In genomic region chr14:77372304-77372841, GRCh38 we compare ENCODE assay signal across 9 cellular contexts. TPM values are rescaled to one million over a fixed set of nuclear protein-coding genes. Genes with fewer than 3 reads are reported as not detected.
DNase-seq lines count a peak whose midpoint lies in the region; ATAC-seq and TF ChIP-seq lines count a peak whose summit lies in the region.
"Had no signal": no experiment of that assay in that cellular context is flagged by ENCODE, and none has a peak within 500 bp of the region (broad histone marks: within the 10 kb centered on the region; RNA-seq: fewer than 3 reads in every experiment).

No MANE protein-coding gene starts in this region.

- no peaks in the 10 kb centered on the region for H3K36me3 ChIP-seq in spleen
- H3K36me3 ChIP-seq in suprapubic skin, result no peaks in the 10 kb centered on the region
- H3K36me3 ChIP-seq: BLaER1 treated with 17β-estradiol and CSF1 and Interleukin-3, amounts not matched to agents 10 nM and 100 nM had no signal

- H3K27ac ChIP-seq in spleen (peak overlapping the region in 7 of 8 donors; percentile 10 to 94 (median 72)), suprapubic skin (no peak overlapping the region)
- H3K27ac ChIP-seq: BLaER1 treated with 17β-estradiol and CSF1 and Interleukin-3, amounts not matched to agents 10 nM and 100 nM had no signal

- TF ChIP-seq EP300 in suprapubic skin (IDR thresholded peaks at IDR 0.05), result no peak

- H3K27ac Mint-ChIP-seq in T-helper 1 cell treated with Interleukin-12 subunit alpha and Interleukin-12 subunit beta and Interleukin-4 antibody, amounts not matched to agents 30 μg/mL and 1 μg/mL, for 36 hours, result peak overlapping the region; percentile 23
- peak overlapping the region; percentile 70 for H3K27ac Mint-ChIP-seq in activated naive CD8-positive, alpha-beta T cell treated with anti-CD3 and anti-CD28 coated beads, Interleukin-2, amount 50 U/mL, for 24 hours

- H3K27me3 ChIP-seq in spleen (replicated peaks in 1 of 7) (no peaks in the 10 kb centered on the region), suprapubic skin (no peaks in the 10 kb centered on the region)
- H3K27me3 ChIP-seq: BLaER1 treated with 17β-estradiol and CSF1 and Interleukin-3, amounts not matched to agents 10 nM and 100 nM had no signal

- no peaks in the 10 kb centered on the region for H3K9me3 ChIP-seq in spleen
- no peaks in the 10 kb centered on the region for H3K9me3 ChIP-seq in suprapubic skin
- H3K9me3 ChIP-seq: BLaER1 treated with 17β-estradiol and CSF1 and Interleukin-3, amounts not matched to agents 10 nM and 100 nM had no signal

- ATAC-seq in HG02973 (IDR thresholded peaks at IDR 0.05; ENCODE audit: unreplicated experiment) (peak; percentile 35), HG03039 (IDR thresholded peaks at IDR 0.05; ENCODE audit: unreplicated experiment) (no peak)
- ATAC-seq in activated naive CD8-positive, alpha-beta T cell treated with anti-CD3 and anti-CD28 coated beads, Interleukin-2, amount 50 U/mL, for 24 hours, result no peak

- intact Hi-C loops in spleen (cut with DNase I; ENCODE audit: low total_unique reads), result no loop called here

- no peak for TF ChIP-seq CTCF in spleen (IDR thresholded peaks at IDR 0.05 in 8 of 11, conservative IDR thresholded peaks at IDR 0.05 in 3 of 11)
- no peak for TF ChIP-seq CTCF in suprapubic skin (IDR thresholded peaks at IDR 0.05)

- no peaks in the 10 kb centered on the region for H3K9me3 Mint-ChIP-seq in T-helper 1 cell treated with Interleukin-12 subunit alpha and Interleukin-12 subunit beta and Interleukin-4 antibody, amounts not matched to agents 30 μg/mL and 1 μg/mL, for 36 hours
- H3K9me3 Mint-ChIP-seq in activated naive CD8-positive, alpha-beta T cell treated with anti-CD3 and anti-CD28 coated beads, Interleukin-2, amount 50 U/mL, for 24 hours, result no peaks in the 10 kb centered on the region

- WGBS in spleen, 5 donors, result 14 to 31% (median 29%) methylated on average over 4 of the region's 4 CpGs
- 73% methylated on average over 4 of the region's 4 CpGs for WGBS in suprapubic skin

- peak in 1 of 3 donors; percentile 46 for TF ChIP-seq POLR2A in spleen (IDR thresholded peaks at IDR 0.05)
- TF ChIP-seq POLR2A in suprapubic skin (IDR thresholded peaks at IDR 0.05), result no peak

- no peaks in the 10 kb centered on the region for H3K27me3 Mint-ChIP-seq in T-helper 1 cell treated with Interleukin-12 subunit alpha and Interleukin-12 subunit beta and Interleukin-4 antibody, amounts not matched to agents 30 μg/mL and 1 μg/mL, for 36 hours (ENCODE audit: low read depth)
- no peaks in the 10 kb centered on the region for H3K27me3 Mint-ChIP-seq in activated naive CD8-positive, alpha-beta T cell treated with anti-CD3 and anti-CD28 coated beads, Interleukin-2, amount 50 U/mL, for 24 hours

- DNase-seq in T-helper 1 cell (no peak), spleen (no peak), NCI-H748 treated with DMSO at 0.1 percent for 48 hours (lab: John Stamatoyannopoulos, UW) (no peak), suprapubic skin (ENCODE audit: low spot score in 2 of 2) (no peak)
- DNase-seq in activated naive CD8-positive, alpha-beta T cell treated with anti-CD3 and anti-CD28 coated beads, Interleukin-2, amount 50 U/mL, for 24 hours, result no peak

- H3K4me3 Mint-ChIP-seq in T-helper 1 cell treated with Interleukin-12 subunit alpha and Interleukin-12 subunit beta and Interleukin-4 antibody, amounts not matched to agents 30 μg/mL and 1 μg/mL, for 36 hours, result peak overlapping the region; percentile 29
- H3K4me3 Mint-ChIP-seq in activated naive CD8-positive, alpha-beta T cell treated with anti-CD3 and anti-CD28 coated beads, Interleukin-2, amount 50 U/mL, for 24 hours, result no peak overlapping the region

- H3K4me1 Mint-ChIP-seq in T-helper 1 cell treated with Interleukin-12 subunit alpha and Interleukin-12 subunit beta and Interleukin-4 antibody, amounts not matched to agents 30 μg/mL and 1 μg/mL, for 36 hours (ENCODE audit: low read depth), result peaks cover 47% of the 10 kb centered on the region
- peaks cover 57% of the 10 kb centered on the region for H3K4me1 Mint-ChIP-seq in activated naive CD8-positive, alpha-beta T cell treated with anti-CD3 and anti-CD28 coated beads, Interleukin-2, amount 50 U/mL, for 24 hours

- peaks cover 24% of the 10 kb centered on the region for H3K36me3 Mint-ChIP-seq in T-helper 1 cell treated with Interleukin-12 subunit alpha and Interleukin-12 subunit beta and Interleukin-4 antibody, amounts not matched to agents 30 μg/mL and 1 μg/mL, for 36 hours (ENCODE audit: low read depth)
- peaks cover 25% of the 10 kb centered on the region for H3K36me3 Mint-ChIP-seq in activated naive CD8-positive, alpha-beta T cell treated with anti-CD3 and anti-CD28 coated beads, Interleukin-2, amount 50 U/mL, for 24 hours (ENCODE audit: low read depth)

- H3K4me3 ChIP-seq in spleen (peak overlapping the region in 1 of 8 donors; percentile 0), suprapubic skin (no peak overlapping the region)
- H3K4me3 ChIP-seq: BLaER1 treated with 17β-estradiol and CSF1 and Interleukin-3, amounts not matched to agents 10 nM and 100 nM had no signal

- H3K4me1 ChIP-seq in spleen (peaks cover 7 to 78% (median 54%) of the 10 kb centered on the region in 6 donors), suprapubic skin (peaks cover 11% of the 10 kb centered on the region)

RNA-seq across cellular contexts. Expression of gene TMED8, which starts 4.5 kb away (rescaled TPM):
- total RNA-seq in spleen, result 10 to 100 TPM; 18.8 to 32.3 (median 22.4) TPM
- polyA plus RNA-seq in spleen, result 10 to 100 TPM in 1 of 3 donors, 1 to 10 TPM in 2; 8.1 to 10.8 (median 8.3) TPM
- 10 to 100 TPM in 1 of 4 donors, 1 to 10 TPM in 3; 5.3 to 11.2 (median 7.9) TPM for total RNA-seq in suprapubic skin

RNA-seq across cellular contexts. Expression of gene SAMD15, which starts 4.8 kb away (rescaled TPM):
- total RNA-seq in spleen (1 to 10 TPM in 2 of 7 donors, under 1 TPM in 5; 0.32 to 1.7 (median 0.79) TPM), suprapubic skin (under 1 TPM in 1 of 4 donors, not detected in 3; 0.93 TPM)
- under 1 TPM in 2 of 3 donors, not detected in 1; 0.15 to 0.22 TPM for polyA plus RNA-seq in spleen

RNA-seq across cellular contexts. Expression of gene NOXRED1, which starts 51.0 kb away (rescaled TPM):
- total RNA-seq in spleen (1 to 10 TPM in 2 of 7 donors, under 1 TPM in 5; 0.46 to 1.2 (median 0.82) TPM), suprapubic skin (under 1 TPM in 3 of 4 donors, not detected in 1; 0.38 to 0.47 (median 0.40) TPM)
- under 1 TPM; 0.30 to 0.59 (median 0.32) TPM for polyA plus RNA-seq in spleen

RNA-seq across cellular contexts. Expression of gene GSTZ1, which starts 51.5 kb away (rescaled TPM):
- total RNA-seq in spleen (10 to 100 TPM in 6 of 7 donors, 1 to 10 TPM in 1; 7.8 to 21.7 (median 14.8) TPM), suprapubic skin (10 to 100 TPM; 26.1 to 41.1 (median 31.6) TPM)
- polyA plus RNA-seq in spleen, result 10 to 100 TPM; 15.9 to 29.1 (median 19.3) TPM

RNA-seq across cellular contexts. Expression of gene POMT2, which starts 51.7 kb away (rescaled TPM):
- total RNA-seq in spleen, result 10 to 100 TPM; 10.1 to 23.6 (median 18.8) TPM
- 10 to 100 TPM in 2 of 3 donors, 1 to 10 TPM in 1; 5.4 to 16.8 (median 16.4) TPM for polyA plus RNA-seq in spleen
- 10 to 100 TPM; 16.3 to 72.0 (median 19.4) TPM for total RNA-seq in suprapubic skin
